ENCODE assay signal across 26 cellular contexts in the genomic region with DNA sequence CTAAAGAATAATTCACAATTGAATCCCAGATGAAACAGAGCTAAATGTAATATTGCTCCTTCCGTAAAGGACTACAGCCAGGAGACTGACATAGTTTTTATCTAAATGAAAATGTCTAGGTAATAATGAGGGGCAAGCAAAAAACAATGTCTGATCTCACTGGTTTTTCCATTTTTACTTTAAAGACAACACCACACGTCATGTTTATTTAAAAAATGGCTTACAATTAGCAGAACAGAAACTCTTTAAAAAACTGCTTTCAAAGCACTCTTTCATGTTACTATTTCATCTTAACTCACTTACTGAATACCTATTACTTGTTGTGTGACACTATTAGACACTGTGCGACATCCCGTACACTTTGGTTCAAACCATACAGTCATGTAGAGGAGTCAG. TPM values are rescaled to one million over a fixed set of nuclear protein-coding genes. Genes with fewer than 3 reads are reported as not detected.
"Had no signal": no experiment of that assay in that cellular context is flagged by ENCODE, and none has a peak within 500 bp of the region (broad histone marks: within the 10 kb centered on the region; RNA-seq: fewer than 3 reads in every experiment).

No MANE protein-coding gene starts in this region.

- H3K4me3 ChIP-seq: cardiac muscle cell, lower lobe of right lung, ovary, psoas muscle, stomach, testis had no signal

- H3K27me3 Mint-ChIP-seq: activated CD4-positive, alpha-beta memory T cell treated with anti-CD3 and anti-CD28 coated beads for 36 hours; activated CD4-positive, alpha-beta T cell treated with anti-CD3 and anti-CD28 coated beads for 36 hours; activated naive CD8-positive, alpha-beta T cell treated with anti-CD3 and anti-CD28 coated beads for 36 hours; activated T-helper 17 cell treated with anti-CD3 and anti-CD28 coated beads, Interleukin-2, amount 50 U/mL, for 72 hours; naive thymus-derived CD8-positive, alpha-beta T cell had no signal

- H3K36me3 ChIP-seq: cardiac muscle cell, lower lobe of right lung, ovary, stomach had no signal

- H3K27ac Mint-ChIP-seq: activated CD4-positive, alpha-beta memory T cell treated with anti-CD3 and anti-CD28 coated beads for 36 hours; activated CD4-positive, alpha-beta T cell treated with anti-CD3 and anti-CD28 coated beads for 36 hours; activated naive CD8-positive, alpha-beta T cell treated with anti-CD3 and anti-CD28 coated beads for 36 hours; activated T-helper 17 cell treated with anti-CD3 and anti-CD28 coated beads, Interleukin-2, amount 50 U/mL, for 72 hours; naive thymus-derived CD8-positive, alpha-beta T cell had no signal

- H3K27ac ChIP-seq: cardiac muscle cell, lower lobe of right lung, ovary, psoas muscle, stomach, testis, VCaP had no signal

- H3K4me3 Mint-ChIP-seq: activated CD4-positive, alpha-beta memory T cell treated with anti-CD3 and anti-CD28 coated beads for 36 hours; activated CD4-positive, alpha-beta T cell treated with anti-CD3 and anti-CD28 coated beads for 36 hours; activated naive CD8-positive, alpha-beta T cell treated with anti-CD3 and anti-CD28 coated beads for 36 hours; activated T-helper 17 cell treated with anti-CD3 and anti-CD28 coated beads, Interleukin-2, amount 50 U/mL, for 72 hours; naive thymus-derived CD8-positive, alpha-beta T cell had no signal

- H3K9me3 ChIP-seq: lower lobe of right lung, ovary, psoas muscle, stomach, testis had no signal

- ATAC-seq: activated CD4-positive, alpha-beta T cell treated with anti-CD3 and anti-CD28 coated beads for 36 hours; activated T-helper 17 cell treated with anti-CD3 and anti-CD28 coated beads, Interleukin-2, amount 50 U/mL, for 72 hours; naive thymus-derived CD8-positive, alpha-beta T cell; psoas muscle; right cardiac atrium had no signal

- DNase-seq: activated CD4-positive, alpha-beta memory T cell treated with anti-CD3 and anti-CD28 coated beads for 36 hours; activated CD4-positive, alpha-beta T cell treated with anti-CD3 and anti-CD28 coated beads for 36 hours; activated naive CD4-positive, alpha-beta T cell; activated naive CD8-positive, alpha-beta T cell treated with anti-CD3 and anti-CD28 coated beads for 36 hours; amniotic stem cell; foreskin melanocyte; hypothalamus; islet precursor cell; lower lobe of right lung; naive thymus-derived CD8-positive, alpha-beta T cell; ovary; psoas muscle; right cardiac atrium; stimulated activated CD4-positive, alpha-beta T cell treated with anti-CD3 and anti-CD28 coated beads, Interleukin-2, amount 100 ng/mL, for 24 hours; stomach; T-helper 2 cell; testis had no signal

- H3K4me1 ChIP-seq: testis had no signal

- H3K9me3 Mint-ChIP-seq: activated CD4-positive, alpha-beta memory T cell treated with anti-CD3 and anti-CD28 coated beads for 36 hours; activated naive CD8-positive, alpha-beta T cell treated with anti-CD3 and anti-CD28 coated beads for 36 hours; activated T-helper 17 cell treated with anti-CD3 and anti-CD28 coated beads, Interleukin-2, amount 50 U/mL, for 72 hours; naive thymus-derived CD8-positive, alpha-beta T cell had no signal

RNA-seq across cellular contexts. Expression of a gene that starts 23.4 kb away (rescaled TPM):
- total RNA-seq: activated CD4-positive, alpha-beta memory T cell treated with anti-CD3 and anti-CD28 coated beads for 36 hours; activated CD4-positive, alpha-beta T cell treated with anti-CD3 and anti-CD28 coated beads for 36 hours; activated naive CD8-positive, alpha-beta T cell treated with anti-CD3 and anti-CD28 coated beads for 36 hours; activated T-helper 17 cell treated with anti-CD3 and anti-CD28 coated beads, Interleukin-2, amount 50 U/mL, for 72 hours; cardiac muscle cell; dermis microvascular lymphatic vessel endothelial cell; epithelial cell of proximal tubule; lower lobe of right lung; mesenteric fat pad; naive thymus-derived CD8-positive, alpha-beta T cell; ovary; skeletal muscle tissue; stomach; ureter had no signal
- polyA plus RNA-seq: fibroblast of lung; naive thymus-derived CD8-positive, alpha-beta T cell; stomach had no signal
